Comparison of ENCODE assay signal across 1 cellular context in genomic region chr1:154878371-154879355, GRCh38.
TF ChIP-seq lines count a peak whose summit lies in the region.

No MANE protein-coding gene starts in this region.

TF ChIP-seq in HepG2, 621 proteins besides CTCF, POLR2A, EP300 and RAD21 (continued from another document and continues in another):
- TF ChIP-seq ZNF280D (CRISPR knock-in tag; IDR thresholded peaks at IDR 0.05), result no peak
- no peak for TF ChIP-seq SCMH1 (CRISPR knock-in tag; IDR thresholded peaks at IDR 0.05; ENCODE audit: borderline replicate concordance)
- TF ChIP-seq ZNF10 (CRISPR knock-in tag; IDR thresholded peaks at IDR 0.05; ENCODE audit: borderline replicate concordance, low read depth), result no peak
- no peak for TF ChIP-seq ZNF234 (CRISPR knock-in tag; conservative IDR thresholded peaks at IDR 0.05)
- TF ChIP-seq ZNF230 (CRISPR knock-in tag; IDR thresholded peaks at IDR 0.05), result no peak
- TF ChIP-seq SMAD1 (CRISPR knock-in tag; IDR thresholded peaks at IDR 0.05; ENCODE audit: borderline replicate concordance, low read depth), result no peak
- no peak for TF ChIP-seq RERE (CRISPR knock-in tag; IDR thresholded peaks at IDR 0.05; ENCODE audit: low read depth)
- no peak for TF ChIP-seq TRAFD1 (CRISPR knock-in tag; IDR thresholded peaks at IDR 0.05; ENCODE audit: borderline replicate concordance)
- TF ChIP-seq ZNF317 (CRISPR knock-in tag; IDR thresholded peaks at IDR 0.05), result no peak
- TF ChIP-seq STAG1 (CRISPR knock-in tag; IDR thresholded peaks at IDR 0.05), result peak; percentile 93
- TF ChIP-seq HIVEP1 (CRISPR knock-in tag; IDR thresholded peaks at IDR 0.05), result no peak
- TF ChIP-seq ZMYM3 (CRISPR knock-in tag; IDR thresholded peaks at IDR 0.05), result peak; percentile 23; the same call in 1 of the 2 replicates
- no peak for TF ChIP-seq ZNF446 (CRISPR knock-in tag; IDR thresholded peaks at IDR 0.05)
- TF ChIP-seq UBTF (CRISPR knock-in tag; IDR thresholded peaks at IDR 0.05), result 0 out of 2 replicates have a peak, but pooled peaks have one; percentile 30
- TF ChIP-seq ATF5 (CRISPR knock-in tag; IDR thresholded peaks at IDR 0.05; ENCODE audit: low read depth), result no peak
- TF ChIP-seq BHLHE40 (IDR thresholded peaks at IDR 0.05; ENCODE audit: low read length), result 0 out of 2 replicates have a peak, but pooled peaks have one; percentile 22
- TF ChIP-seq RAD51 (IDR thresholded peaks at IDR 0.05; ENCODE audit: borderline replicate concordance), result no peak
- no peak for TF ChIP-seq BCLAF1 (IDR thresholded peaks at IDR 0.05)
- no peak for TF ChIP-seq HOXD1 (CRISPR knock-in tag; IDR thresholded peaks at IDR 0.05)
- peak; percentile 65; the same call in 1 of the 2 replicates for TF ChIP-seq ZNF263 (CRISPR knock-in tag; IDR thresholded peaks at IDR 0.05)
- no peak for TF ChIP-seq CEBPG (CRISPR knock-in tag; IDR thresholded peaks at IDR 0.05)
- TF ChIP-seq HNF4A (CRISPR knock-in tag; IDR thresholded peaks at IDR 0.05), result 0 out of 2 replicates have a peak, but pooled peaks have one; percentile 23
- no peak for TF ChIP-seq CREB1 (IDR thresholded peaks at IDR 0.05)
- TF ChIP-seq CREB1 (CRISPR knock-in tag; IDR thresholded peaks at IDR 0.05), result no peak
- no peak for TF ChIP-seq GFI1 (CRISPR knock-in tag; IDR thresholded peaks at IDR 0.05; ENCODE audit: borderline replicate concordance)
- TF ChIP-seq ZNF513 (CRISPR knock-in tag; conservative IDR thresholded peaks at IDR 0.05), result no peak
- peak; percentile 23; the same call in 1 of the 2 replicates for TF ChIP-seq CBFB (CRISPR knock-in tag; IDR thresholded peaks at IDR 0.05)
- no peak for TF ChIP-seq ZNF784 (CRISPR knock-in tag; IDR thresholded peaks at IDR 0.05; ENCODE audit: borderline replicate concordance)
- TF ChIP-seq ZNF546 (CRISPR knock-in tag; conservative IDR thresholded peaks at IDR 0.05), result no peak
- no peak for TF ChIP-seq SMYD3 (CRISPR knock-in tag; IDR thresholded peaks at IDR 0.05)
- no peak for TF ChIP-seq ZC3H4 (CRISPR knock-in tag; IDR thresholded peaks at IDR 0.05; ENCODE audit: borderline replicate concordance)
- 0 out of 4 replicates have a peak, but pooled peaks of 1 of the 2 experiments have one; percentile 36 for TF ChIP-seq KLF16 (CRISPR knock-in tag; IDR thresholded peaks at IDR 0.05)
- TF ChIP-seq ZSCAN5A (CRISPR knock-in tag; IDR thresholded peaks at IDR 0.05; ENCODE audit: borderline replicate concordance), result no peak
- TF ChIP-seq ZNF770 (CRISPR knock-in tag; IDR thresholded peaks at IDR 0.05), result no peak
- no peak for TF ChIP-seq NRL (CRISPR knock-in tag; IDR thresholded peaks at IDR 0.05; ENCODE audit: borderline replicate concordance)
